ENCODE assay signal across 19 cellular contexts in the genomic region with DNA sequence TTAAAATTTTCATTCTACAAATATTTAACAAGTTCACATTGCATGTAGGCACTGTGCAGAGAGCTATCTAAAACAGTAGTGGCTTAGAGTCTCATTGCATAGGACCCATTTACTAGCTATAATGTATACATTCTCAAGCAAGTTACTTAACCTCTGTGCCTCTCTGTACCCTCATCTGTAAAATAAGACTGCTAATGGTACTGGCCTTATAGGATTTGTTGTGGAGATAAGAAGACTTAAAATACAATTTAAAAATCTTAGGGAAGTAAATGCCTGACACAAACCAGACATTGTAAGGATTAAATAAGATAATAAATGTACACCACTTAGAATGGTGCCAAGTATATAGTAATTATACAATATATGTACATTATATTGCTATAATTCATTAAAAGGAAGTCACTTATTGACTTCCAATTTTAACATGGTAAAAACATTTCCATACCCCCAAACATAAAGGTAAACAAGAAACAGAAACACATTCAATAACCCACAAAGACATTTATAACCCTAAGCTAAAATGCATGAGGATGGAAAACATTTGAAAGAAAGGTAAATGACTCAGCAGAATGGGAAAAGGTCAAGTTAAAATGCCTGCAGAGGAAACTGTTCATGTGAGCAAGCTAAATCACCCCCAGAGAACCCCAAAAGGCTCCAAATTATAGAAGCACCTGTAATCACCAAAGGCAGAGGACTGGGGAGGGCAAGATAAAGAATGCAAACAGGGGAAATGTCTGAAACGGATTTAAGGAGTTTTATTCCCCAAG. TPM values are rescaled to one million over a fixed set of nuclear protein-coding genes. Genes with fewer than 3 reads are reported as not detected.
A peak's percentile ranks its signal among the peaks of the same experiment; 100 is the strongest.
DNase-seq lines count a peak whose midpoint lies in the region; ATAC-seq, FAIRE-seq and TF ChIP-seq lines count a peak whose summit lies in the region.
"Had no signal": no experiment of that assay in that cellular context is flagged by ENCODE, and none has a peak within 500 bp of the region (broad histone marks: within the 10 kb centered on the region; RNA-seq: fewer than 3 reads in every experiment).

No MANE protein-coding gene starts in this region.

- SMC1A ChIA-PET in GM12878 (lab: Charles Lee; ENCODE audit: uncharacterized antibody, unreplicated experiment): interaction anchor here (0.8 to 4.2 kb wide), 7 partner anchors 10 to 122 kb away, joined by 3 to 14 read pairs (median 3); no protein-coding TSS in a partner anchor

- no peak for DNase-seq in activated CD8-positive, alpha-beta memory T cell treated with anti-CD3 and anti-CD28 coated beads, Interleukin-2, amount 10 ng/mL, durations not matched to agents 7 days and 5 days
- no peak for DNase-seq in activated CD8-positive, alpha-beta memory T cell treated with anti-CD3 and anti-CD28 coated beads, Interleukin-2, amount 50 U/mL, for 4 hours
- DNase-seq in NB4 (ENCODE audit: low read depth) (peak; percentile 31), GM12878 (ENCODE audit: low read depth, low spot score) (no peak), foreskin keratinocyte (no peak), hepatocyte (ENCODE audit: low spot score) (no peak), GM23248 (no peak)
- DNase-seq: activated CD4-positive, alpha-beta T cell treated with anti-CD3 and anti-CD28 coated beads, Interleukin-2, amount 50 U/mL, for 48 hours; DMS 273 treated with DMSO at 0.1 percent for 48 hours; gastrocnemius medialis; immature natural killer cell; NCI-H2081 treated with DMSO at 0.1 percent for 48 hours; NCI-H748 treated with DMSO at 0.1 percent for 48 hours; stimulated activated CD4-positive, alpha-beta T cell treated with anti-CD3 and anti-CD28 coated beads, Interleukin-4, amount 100 ng/mL, for 1 hour had no signal

- RAD21 ChIA-PET in GM12878 (lab: Charles Lee; ENCODE audit: unreplicated experiment): interaction anchor here (1.0 kb wide), 1 partner anchor 29 kb away, joined by 4 read pairs; no protein-coding TSS in a partner anchor

- H3K4me3 ChIP-seq in NB4 (ENCODE audit: low read depth, low read length) (no peak overlapping the region), GM12878 (no peak overlapping the region), hepatocyte (no peak overlapping the region), GM23248 (no peak overlapping the region)
- H3K4me3 ChIP-seq: gastrocnemius medialis, neural progenitor cell had no signal

- intact Hi-C loops in GM12878 (cut with micrococcal nuclease; ENCODE audit: unreplicated experiment): no loop called here

- H3K4me1 ChIP-seq in GM12878 (ENCODE audit: control insufficient read depth, insufficient read depth, low read length) (peaks cover 4% of the 10 kb centered on the region), foreskin keratinocyte (peaks cover 8% of the 10 kb centered on the region), hepatocyte (ENCODE audit: insufficient read depth) (peaks cover 12% of the 10 kb centered on the region), GM23248 (ENCODE audit: insufficient read depth) (no peaks in the 10 kb centered on the region)

- no peak overlapping the region for H3K4me3 Mint-ChIP-seq in activated CD8-positive, alpha-beta memory T cell treated with anti-CD3 and anti-CD28 coated beads, Interleukin-2, amount 10 ng/mL, durations not matched to agents 7 days and 5 days
- peak overlapping the region; percentile 32 for H3K4me3 Mint-ChIP-seq in stimulated activated memory B cell treated with anti-CD40 and anti-IgM and Interleukin-4, amounts not matched to agents 10 μg/mL and 1 μg/mL and 100 μg/mL, for 72 hours
- H3K4me3 Mint-ChIP-seq: central memory CD8-positive, alpha-beta T cell; immature natural killer cell; memory B cell; neural progenitor cell had no signal

- no peak for TF ChIP-seq EP300 in GM12878 (IDR thresholded peaks at IDR 0.05; ENCODE audit: borderline replicate concordance in 1 of 2, control insufficient read depth in 1 of 2, low read depth in 2 of 2, low read length in 2 of 2)

- H2AFZ ChIP-seq in GM12878 (ENCODE audit: control insufficient read depth, low read depth, low read length) (no peak overlapping the region), hepatocyte (no peak overlapping the region), GM23248 (no peak overlapping the region)
- H2AFZ ChIP-seq: neural progenitor cell had no signal

- 0% methylated on average over 1 of the region's 1 CpG for WGBS in GM12878 (ENCODE audit: insufficient coverage, insufficient replicate concordance, low lambda C conversion rate, missing lambda C conversion rate)
- WGBS in hepatocyte (ENCODE audit: low lambda C conversion rate, missing lambda C conversion rate): 41% methylated on average over 1 of the region's 1 CpG
- WGBS in GM23248 (ENCODE audit: low coverage in 1 of 2, low lambda C conversion rate in 2 of 2, missing lambda C conversion rate in 2 of 2), 2 experiments: 51 to 64% methylated on average over 1 of the region's 1 CpG

- H3K36me3 Mint-ChIP-seq in activated CD8-positive, alpha-beta memory T cell treated with anti-CD3 and anti-CD28 coated beads, Interleukin-2, amount 10 ng/mL, durations not matched to agents 7 days and 5 days: peaks cover 53% of the 10 kb centered on the region
- peaks cover 19% of the 10 kb centered on the region for H3K36me3 Mint-ChIP-seq in stimulated activated memory B cell treated with anti-CD40 and anti-IgM and Interleukin-4, amounts not matched to agents 10 μg/mL and 1 μg/mL and 100 μg/mL, for 72 hours
- H3K36me3 Mint-ChIP-seq: immature natural killer cell, neural progenitor cell had no signal

- POLR2A ChIA-PET in GM12878 (lab: Charles Lee): interaction anchor here (0.5 to 1.5 kb wide), 4 partner anchors 8 to 74 kb away, joined by 3 to 4 read pairs (median 3); no protein-coding TSS in a partner anchor

- TF ChIP-seq POLR2A in NB4 (IDR thresholded peaks at IDR 0.05; ENCODE audit: extremely low read depth, insufficient read length) (no peak), GM12878 (IDR thresholded peaks at IDR 0.05; ENCODE audit: low read depth, low read length) (no peak)

- H3K9ac ChIP-seq in GM12878 (ENCODE audit: control insufficient read depth, insufficient read depth, low read length) (no peak overlapping the region), GM23248 (no peak overlapping the region)
- H3K9ac ChIP-seq: neural progenitor cell had no signal

- H3K27me3 Mint-ChIP-seq in activated CD8-positive, alpha-beta memory T cell treated with anti-CD3 and anti-CD28 coated beads, Interleukin-2, amount 10 ng/mL, durations not matched to agents 7 days and 5 days: no peaks in the 10 kb centered on the region
- no peaks in the 10 kb centered on the region for H3K27me3 Mint-ChIP-seq in stimulated activated memory B cell treated with anti-CD40 and anti-IgM and Interleukin-4, amounts not matched to agents 10 μg/mL and 1 μg/mL and 100 μg/mL, for 72 hours
- H3K27me3 Mint-ChIP-seq: central memory CD8-positive, alpha-beta T cell; memory B cell had no signal

- no peak for TF ChIP-seq RAD21 in GM12878 (IDR thresholded peaks at IDR 0.05; ENCODE audit: insufficient read depth, low read depth, low read length)

- no peaks in the 10 kb centered on the region for H3K9me3 ChIP-seq in GM12878 (replicated peaks; ENCODE audit: control insufficient read depth, insufficient read depth, low read length)
- no peaks in the 10 kb centered on the region for H3K9me3 ChIP-seq in hepatocyte (ENCODE audit: low read depth)
- no peaks in the 10 kb centered on the region for H3K9me3 ChIP-seq in GM23248 (ENCODE audit: low read depth)
- H3K9me3 ChIP-seq: gastrocnemius medialis had no signal

- H3K4me2 ChIP-seq in GM12878 (ENCODE audit: control insufficient read depth, insufficient read depth): no peak overlapping the region
- H3K4me2 ChIP-seq in hepatocyte: no peak overlapping the region
- H3K4me2 ChIP-seq in GM23248 (ENCODE audit: unreplicated experiment): no peak overlapping the region
- H3K4me2 ChIP-seq: neural progenitor cell had no signal

- H3K27ac Mint-ChIP-seq in activated CD8-positive, alpha-beta memory T cell treated with anti-CD3 and anti-CD28 coated beads, Interleukin-2, amount 10 ng/mL, durations not matched to agents 7 days and 5 days: peak overlapping the region; percentile 57
- H3K27ac Mint-ChIP-seq in stimulated activated memory B cell treated with anti-CD40 and anti-IgM and Interleukin-4, amounts not matched to agents 10 μg/mL and 1 μg/mL and 100 μg/mL, for 72 hours: peak overlapping the region; percentile 53
- H3K27ac Mint-ChIP-seq: immature natural killer cell, memory B cell, neural progenitor cell had no signal

- TF ChIP-seq CTCF in NB4 (IDR thresholded peaks at IDR 0.05; ENCODE audit: low read depth, low read length): no peak
- no peak for TF ChIP-seq CTCF in GM12878 (IDR thresholded peaks at IDR 0.05 in 2 of 3, conservative IDR thresholded peaks at IDR 0.05 in 1 of 3; ENCODE audit: control insufficient read depth in 2 of 3, extremely low read depth in 1 of 3, insufficient read depth in 1 of 3, low read depth in 3 of 3, low read length in 3 of 3)
- TF ChIP-seq CTCF in foreskin keratinocyte (conservative IDR thresholded peaks at IDR 0.05): no peak
- TF ChIP-seq CTCF in hepatocyte (IDR thresholded peaks at IDR 0.05; ENCODE audit: poor library complexity): no peak

- H4K20me1 ChIP-seq in GM12878 (ENCODE audit: control insufficient read depth, insufficient read depth) (no peaks in the 10 kb centered on the region), hepatocyte (ENCODE audit: insufficient read depth, poor library complexity, severe bottlenecking) (no peaks in the 10 kb centered on the region), GM23248 (ENCODE audit: insufficient read depth) (no peaks in the 10 kb centered on the region)

- H3F3A ChIP-seq in GM23248 (ENCODE audit: insufficient read depth): no peaks in the 10 kb centered on the region

- peaks cover 55% of the 10 kb centered on the region for H3K4me1 Mint-ChIP-seq in activated CD8-positive, alpha-beta memory T cell treated with anti-CD3 and anti-CD28 coated beads, Interleukin-2, amount 10 ng/mL, durations not matched to agents 7 days and 5 days
- peaks cover 49% of the 10 kb centered on the region for H3K4me1 Mint-ChIP-seq in stimulated activated memory B cell treated with anti-CD40 and anti-IgM and Interleukin-4, amounts not matched to agents 10 μg/mL and 1 μg/mL and 100 μg/mL, for 72 hours

- CTCF ChIA-PET in activated CD8-positive, alpha-beta memory T cell treated with anti-CD3 and anti-CD28 coated beads, Interleukin-2, amount 10 ng/mL, durations not matched to agents 7 days and 5 days (lab: Charles Lee): interaction anchor here (0.5 to 1.7 kb wide), 5 partner anchors 9 to 122 kb away, joined by 3 to 4 read pairs (median 3); no protein-coding TSS in a partner anchor
- CTCF ChIA-PET in GM12878 (lab: Yijun Ruan, JAX): interaction anchor here (0.6 to 2.4 kb wide), 4 partner anchors 16 to 130 kb away, joined by 3 to 7 read pairs (median 6); no protein-coding TSS in a partner anchor

- H3K9me2 ChIP-seq in hepatocyte (replicated peaks; ENCODE audit: insufficient read depth) (no peaks in the 10 kb centered on the region), GM23248 (ENCODE audit: insufficient read depth) (no peaks in the 10 kb centered on the region)

- no peaks in the 10 kb centered on the region for H3K79me2 ChIP-seq in GM12878 (ENCODE audit: control insufficient read depth, insufficient read depth, low read length)
- H3K79me2 ChIP-seq in hepatocyte: no peaks in the 10 kb centered on the region
- H3K79me2 ChIP-seq in GM23248 (ENCODE audit: insufficient read depth): no peaks in the 10 kb centered on the region

- no peaks in the 10 kb centered on the region for H3K27me3 ChIP-seq in GM12878 (replicated peaks in 1 of 2; ENCODE audit: control insufficient read depth in 2 of 2, insufficient read depth in 2 of 2, low read length in 1 of 2)
- no peaks in the 10 kb centered on the region for H3K27me3 ChIP-seq in foreskin keratinocyte
- H3K27me3 ChIP-seq in hepatocyte: no peaks in the 10 kb centered on the region
- H3K27me3 ChIP-seq in GM23248 (replicated peaks; ENCODE audit: insufficient read depth): no peaks in the 10 kb centered on the region
- H3K27me3 ChIP-seq: gastrocnemius medialis, neural progenitor cell had no signal

- H3K36me3 ChIP-seq in GM12878 (ENCODE audit: control insufficient read depth in 2 of 2, insufficient read depth in 2 of 2, low read length in 1 of 2) (no peaks in the 10 kb centered on the region), hepatocyte (replicated peaks; ENCODE audit: insufficient read depth, low read depth) (no peaks in the 10 kb centered on the region), GM23248 (ENCODE audit: low read depth) (no peaks in the 10 kb centered on the region)
- H3K36me3 ChIP-seq: gastrocnemius medialis, neural progenitor cell had no signal

- in situ Hi-C loops in GM12878 (cut with MboI): no loop called here
- in situ Hi-C loops in GM23248 (cut with MboI): no loop called here

- no TSS peak for BruUV-seq in GM12878 (replicated peaks; lab: Mats Ljungman, UMichigan)

- FAIRE-seq in GM12878 (lab: Jason Lieb, UNC): no peak

- H3K9me3 Mint-ChIP-seq in activated CD8-positive, alpha-beta memory T cell treated with anti-CD3 and anti-CD28 coated beads, Interleukin-2, amount 10 ng/mL, durations not matched to agents 7 days and 5 days (ENCODE audit: low read depth): no peaks in the 10 kb centered on the region
- no peaks in the 10 kb centered on the region for H3K9me3 Mint-ChIP-seq in stimulated activated memory B cell treated with anti-CD40 and anti-IgM and Interleukin-4, amounts not matched to agents 10 μg/mL and 1 μg/mL and 100 μg/mL, for 72 hours
- H3K9me3 Mint-ChIP-seq: central memory CD8-positive, alpha-beta T cell; immature natural killer cell; memory B cell; neural progenitor cell had no signal

- H3K27ac ChIP-seq in GM12878 (ENCODE audit: control insufficient read depth, insufficient read depth): no peak overlapping the region
- no peak overlapping the region for H3K27ac ChIP-seq in foreskin keratinocyte
- H3K27ac ChIP-seq in hepatocyte: no peak overlapping the region
- no peak overlapping the region for H3K27ac ChIP-seq in GM23248
- H3K27ac ChIP-seq: gastrocnemius medialis, neural progenitor cell had no signal

- peak; percentile 63 for ATAC-seq in activated CD8-positive, alpha-beta memory T cell treated with anti-CD3 and anti-CD28 coated beads, Interleukin-2, amount 10 ng/mL, durations not matched to agents 7 days and 5 days
- ATAC-seq in GM12878: peak; percentile 40; the same call in 2 of the 3 replicates
- ATAC-seq in stimulated activated memory B cell treated with anti-CD40 and anti-IgM and Interleukin-4, amounts not matched to agents 10 μg/mL and 1 μg/mL and 100 μg/mL, for 72 hours: no peak
- no peak for ATAC-seq in foreskin keratinocyte
- ATAC-seq: gastrocnemius medialis, sciatic nerve had no signal

RNA-seq across cellular contexts. Expression of a gene that starts 30.8 kb away (rescaled TPM):
- total RNA-seq in activated CD8-positive, alpha-beta memory T cell treated with anti-CD3 and anti-CD28 coated beads, Interleukin-2, amount 10 ng/mL, durations not matched to agents 7 days and 5 days: 10 to 100 TPM; 48.1 to 58.2 TPM
- 18.7 and 19.0 TPM in 2 replicates for total RNA-seq in GM12878 (2013; cell fraction: nucleolus; rRNA removed)
- total RNA-seq in GM12878 (2014; rRNA removed) (2.4 and 2.8 TPM in 2 replicates), GM12878 (2014; rRNA removed; fragmentation: Illumina TruSeq; extraction: Trizol) (2.7 and 2.8 TPM in 2 replicates), GM12878 (2021) (4.6 and 4.8 TPM in 2 replicates), foreskin keratinocyte (2.4 and 3.1 TPM in 2 replicates), hepatocyte (6.3 and 6.7 TPM in 2 replicates)
- 0.50 TPM for polyA plus RNA-seq in GM12878 (2011; ENCODE audit: low read depth)
- polyA plus RNA-seq in GM12878 (2011; rRNA removed) (7.0 and 9.6 TPM in 2 replicates), GM12878 (2014; fragmentation: Illumina TruSeq; extraction: Trizol) (4.1 and 4.5 TPM in 2 replicates), GM12878 (2014; fragmentation: Nextera tagmentation; extraction: Ambion mirVana) (1 to 10 TPM; 1.4 to 1.5 TPM), GM12878 (2014; rRNA removed) (2.4 and 3.3 TPM in 2 replicates), GM12878 (2016; fragmentation: Nextera tagmentation; extraction: Ambion mirVana) (1 to 10 TPM; 5.5 to 6.3 TPM), foreskin keratinocyte (0.36 and 0.60 TPM in 2 replicates), hepatocyte (3.0 and 4.8 TPM in 2 replicates), GM23248 (2016; fragmentation: Nextera tagmentation; extraction: Ambion mirVana) (0.54 and 0.61 TPM in 2 replicates)
- polyA plus RNA-seq in GM12878 (2011; cell fraction: cytosol; rRNA removed): 2.6 and 2.9 TPM in 2 replicates
- 8.2 and 8.8 TPM in 2 replicates for polyA plus RNA-seq in GM12878 (2011; cell fraction: nucleus; rRNA removed)
- polyA plus RNA-seq in GM12878 (2012): 1.0 and 1.3 TPM in 2 replicates
- 6.4 and 8.0 TPM in 2 replicates for polyA minus RNA-seq in GM12878 (2011; rRNA and poly(A)+ RNA removed)
- polyA minus RNA-seq in GM12878 (2011; cell fraction: cytosol; rRNA and poly(A)+ RNA removed): 2.8 and 3.3 TPM in 2 replicates
- 7.6 and 11.9 TPM in 2 replicates for polyA minus RNA-seq in GM12878 (2011; cell fraction: nucleus; rRNA and poly(A)+ RNA removed)
- total RNA-seq in GM23248 (2014; rRNA removed; shearing (Covaris generic)): under 0.01 and 1.2 TPM in 2 replicates

Comparison
In these comparisons a context has a peak if more than half of its experiments do, and no peak if none do; other contexts are left out.
1. ATAC-seq: peak in activated CD8-positive, alpha-beta memory T cell treated with anti-CD3 and anti-CD28 coated beads, Interleukin-2, amount 10 ng/mL, durations not matched to agents 7 days and 5 days (single experiment) and GM12878 (single experiment); none in stimulated activated memory B cell treated with anti-CD40 and anti-IgM and Interleukin-4, amounts not matched to agents 10 μg/mL and 1 μg/mL and 100 μg/mL, for 72 hours (single experiment) and foreskin keratinocyte (single experiment).